ENCODE assay signal across 25 cellular contexts in the genomic region with DNA sequence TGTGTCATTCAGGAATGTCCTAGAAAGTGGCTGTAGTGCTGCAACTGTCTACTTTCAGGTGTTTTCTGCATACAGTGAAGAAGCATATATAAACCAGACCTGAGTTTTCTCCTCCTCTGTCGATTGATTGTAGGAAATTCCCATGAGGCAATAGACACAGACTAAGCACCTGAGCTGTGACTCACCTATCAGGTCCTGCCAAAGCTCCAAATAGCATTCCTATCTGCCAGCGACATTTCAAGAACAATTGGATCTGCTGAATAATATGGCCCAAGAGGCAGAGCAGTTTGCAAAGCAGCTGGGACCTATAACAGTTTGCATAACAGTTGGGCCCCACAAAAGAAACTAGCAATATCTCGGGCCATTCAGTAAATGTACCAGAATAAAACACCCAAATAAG.
"Had no signal": no experiment of that assay in that cellular context is flagged by ENCODE, and none has a peak within 500 bp of the region (broad histone marks: within the 10 kb centered on the region; RNA-seq: fewer than 3 reads in every experiment).

No MANE protein-coding gene starts in this region.

- H2AFZ ChIP-seq: neural progenitor cell had no signal

- H3K27ac Mint-ChIP-seq: activated naive CD4-positive, alpha-beta T cell treated with anti-CD3 and anti-CD28 coated beads, Interleukin-2, amount 50 U/mL, for 72 hours; activated T-cell treated with anti-CD3 and anti-CD28 coated beads, Interleukin-2, amount 50 U/mL, for 24 hours; activated T-helper 17 cell treated with anti-CD3 and anti-CD28 coated beads, Interleukin-2, amount 50 U/mL, for 72 hours; naive thymus-derived CD8-positive, alpha-beta T cell; neural progenitor cell; stimulated activated naive B cell treated with anti-CD40 and anti-IgM and Interleukin-4, amounts not matched to agents 10 μg/mL and 1 μg/mL and 100 μg/mL, for 72 hours had no signal

- H3K4me3 Mint-ChIP-seq: activated T-cell treated with anti-CD3 and anti-CD28 coated beads, Interleukin-2, amount 50 U/mL, for 24 hours; activated T-helper 17 cell treated with anti-CD3 and anti-CD28 coated beads, Interleukin-2, amount 50 U/mL, for 72 hours; central memory CD8-positive, alpha-beta T cell; naive thymus-derived CD8-positive, alpha-beta T cell; neural progenitor cell; stimulated activated naive B cell treated with anti-CD40 and anti-IgM and Interleukin-4, amounts not matched to agents 10 μg/mL and 1 μg/mL and 100 μg/mL, for 72 hours had no signal

- H3K9ac ChIP-seq: neural progenitor cell had no signal

- H3K4me1 ChIP-seq: ascending aorta, colonic mucosa, lower lobe of right lung, neural progenitor cell, sigmoid colon, upper lobe of left lung had no signal

- H3K9me3 ChIP-seq: ascending aorta, colonic mucosa, lower lobe of right lung, thoracic aorta, upper lobe of left lung had no signal

- H3K4me3 ChIP-seq: ascending aorta, colonic mucosa, lower lobe of right lung, neural progenitor cell, sigmoid colon, thoracic aorta, upper lobe of left lung had no signal

- ATAC-seq: activated naive CD4-positive, alpha-beta T cell treated with anti-CD3 and anti-CD28 coated beads, Interleukin-2, amount 50 U/mL, for 72 hours; activated T-helper 17 cell treated with anti-CD3 and anti-CD28 coated beads, Interleukin-2, amount 50 U/mL, for 72 hours; left lobe of liver; lower lobe of right lung; naive thymus-derived CD8-positive, alpha-beta T cell; stimulated activated naive B cell treated with anti-CD40 and anti-IgM and Interleukin-4, amounts not matched to agents 10 μg/mL and 1 μg/mL and 100 μg/mL, for 72 hours had no signal

- H3K27me3 Mint-ChIP-seq: activated T-cell treated with anti-CD3 and anti-CD28 coated beads, Interleukin-2, amount 50 U/mL, for 24 hours; activated T-helper 17 cell treated with anti-CD3 and anti-CD28 coated beads, Interleukin-2, amount 50 U/mL, for 72 hours; central memory CD8-positive, alpha-beta T cell; stimulated activated naive B cell treated with anti-CD40 and anti-IgM and Interleukin-4, amounts not matched to agents 10 μg/mL and 1 μg/mL and 100 μg/mL, for 72 hours had no signal

- H3K36me3 Mint-ChIP-seq: activated naive CD4-positive, alpha-beta T cell treated with anti-CD3 and anti-CD28 coated beads, Interleukin-2, amount 50 U/mL, for 72 hours; naive thymus-derived CD8-positive, alpha-beta T cell; neural progenitor cell; stimulated activated naive B cell treated with anti-CD40 and anti-IgM and Interleukin-4, amounts not matched to agents 10 μg/mL and 1 μg/mL and 100 μg/mL, for 72 hours had no signal

- H3K9me3 Mint-ChIP-seq: neural progenitor cell had no signal

- H3K27ac ChIP-seq: ascending aorta, brain microvascular endothelial cell, colonic mucosa, lower lobe of right lung, neural progenitor cell, sigmoid colon, thoracic aorta, upper lobe of left lung had no signal

- H3K4me1 Mint-ChIP-seq: activated T-helper 17 cell treated with anti-CD3 and anti-CD28 coated beads, Interleukin-2, amount 50 U/mL, for 72 hours; central memory CD8-positive, alpha-beta T cell; naive thymus-derived CD8-positive, alpha-beta T cell; neural progenitor cell; stimulated activated naive B cell treated with anti-CD40 and anti-IgM and Interleukin-4, amounts not matched to agents 10 μg/mL and 1 μg/mL and 100 μg/mL, for 72 hours had no signal

- H3K4me2 ChIP-seq: neural progenitor cell had no signal

- H3K36me3 ChIP-seq: ascending aorta, brain microvascular endothelial cell, colonic mucosa, lower lobe of right lung, neural progenitor cell, sigmoid colon, thoracic aorta, upper lobe of left lung had no signal

- DNase-seq: activated CD4-positive, alpha-beta T cell treated with anti-CD3 and anti-CD28 coated beads for 1 hour; activated T-cell treated with anti-CD3 and anti-CD28 coated beads, Interleukin-2, amount 50 U/mL, for 24 hours; brain microvascular endothelial cell; colonic mucosa; foreskin melanocyte; glutamatergic neuron; hypothalamus; lower lobe of right lung; naive thymus-derived CD8-positive, alpha-beta T cell; posterior cingulate gyrus; retina; sigmoid colon; stimulated activated CD4-positive, alpha-beta T cell treated with anti-CD3 and anti-CD28 coated beads, Interleukin-2, amount 100 ng/mL, for 48 hours; stimulated activated CD8-positive, alpha-beta memory T cell treated with anti-CD3 and anti-CD28 coated beads, Interleukin-4, amount 100 ng/mL, for 48 hours; stimulated activated naive B cell treated with anti-CD40 and anti-IgM and Interleukin-4, amounts not matched to agents 10 μg/mL and 1 μg/mL and 100 μg/mL, for 72 hours; T-helper 1 cell; upper lobe of left lung had no signal

- H3K27me3 ChIP-seq: ascending aorta, brain microvascular endothelial cell, colonic mucosa, neural progenitor cell, sigmoid colon, upper lobe of left lung had no signal

- FAIRE-seq: islet of Langerhans had no signal
